ENCODE assay signal across 9 cellular contexts in genomic region chr1:31548518-31548898, GRCh38. TPM values are rescaled to one million over a fixed set of nuclear protein-coding genes. Genes with fewer than 3 reads are reported as not detected.
DNase-seq lines count a peak whose midpoint lies in the region; ATAC-seq and TF ChIP-seq lines count a peak whose summit lies in the region.
"Had no signal": no experiment of that assay in that cellular context is flagged by ENCODE, and none has a peak within 500 bp of the region (broad histone marks: within the 10 kb centered on the region; RNA-seq: fewer than 3 reads in every experiment).

No MANE protein-coding gene starts in this region.

- H3K36me3 ChIP-seq in MM.1S (replicated peaks; ENCODE audit: insufficient read depth, low read length) = no peaks in the 10 kb centered on the region
- H3K36me3 ChIP-seq in tibial nerve = no peaks in the 10 kb centered on the region

- peaks cover 12% of the 10 kb centered on the region; the same call in 1 of the 2 replicates for H3K27me3 ChIP-seq in MM.1S (replicated peaks; ENCODE audit: insufficient read depth, low read length)
- H3K27me3 ChIP-seq in tibial nerve = no peaks in the 10 kb centered on the region

- TF ChIP-seq POLR2A in tibial nerve (IDR thresholded peaks at IDR 0.05) = no peak

- H3K27ac ChIP-seq in MM.1S (ENCODE audit: low read length) = no peak overlapping the region
- H3K27ac ChIP-seq in tibial nerve = no peak overlapping the region

- peak; percentile 6 for ATAC-seq in GM21381 (IDR thresholded peaks at IDR 0.05; ENCODE audit: unreplicated experiment)

- H3K9me3 Mint-ChIP-seq in glutamatergic neuron (ENCODE audit: unreplicated experiment) = peaks cover 12% of the 10 kb centered on the region
- H3K9me3 Mint-ChIP-seq in progenitor cell of endocrine pancreas (ENCODE audit: low read depth) = peaks cover 3% of the 10 kb centered on the region
- H3K9me3 Mint-ChIP-seq: stimulated activated memory B cell treated with anti-CD40 and anti-IgM and Interleukin-4, amounts not matched to agents 10 μg/mL and 1 μg/mL and 100 μg/mL, for 72 hours had no signal

- H3K9ac ChIP-seq in MM.1S (ENCODE audit: low read length) = no peak overlapping the region

- H3K9me2 ChIP-seq in MM.1S (replicated peaks; ENCODE audit: insufficient read depth, low read length) = no peaks in the 10 kb centered on the region

- no peak overlapping the region for H3K4me3 Mint-ChIP-seq in glutamatergic neuron (ENCODE audit: unreplicated experiment)
- no peak overlapping the region for H3K4me3 Mint-ChIP-seq in progenitor cell of endocrine pancreas (ENCODE audit: low read depth)

- H3K4me1 Mint-ChIP-seq in glutamatergic neuron (ENCODE audit: low read depth, unreplicated experiment) = peaks cover 6% of the 10 kb centered on the region
- peaks cover 6% of the 10 kb centered on the region for H3K4me1 Mint-ChIP-seq in progenitor cell of endocrine pancreas (ENCODE audit: low read depth)
- H3K4me1 Mint-ChIP-seq: stimulated activated memory B cell treated with anti-CD40 and anti-IgM and Interleukin-4, amounts not matched to agents 10 μg/mL and 1 μg/mL and 100 μg/mL, for 72 hours had no signal

- TF ChIP-seq CTCF in MM.1S (IDR thresholded peaks at IDR 0.05; ENCODE audit: low read length) = no peak
- no peak for TF ChIP-seq CTCF in glutamatergic neuron (IDR thresholded peaks at IDR 0.05; ENCODE audit: partially characterized antibody, unreplicated experiment)
- TF ChIP-seq CTCF in progenitor cell of endocrine pancreas (IDR thresholded peaks at IDR 0.05; ENCODE audit: unreplicated experiment) = no peak
- TF ChIP-seq CTCF in tibial nerve (IDR thresholded peaks at IDR 0.05) = no peak

- no peak overlapping the region for H3K4me3 ChIP-seq in MM.1S (ENCODE audit: low read length)
- no peak overlapping the region for H3K4me3 ChIP-seq in tibial nerve

- H4K20me1 ChIP-seq in MM.1S (ENCODE audit: insufficient read depth, low read length) = no peaks in the 10 kb centered on the region

- H3K27me3 Mint-ChIP-seq in glutamatergic neuron (ENCODE audit: unreplicated experiment) = peaks cover 2% of the 10 kb centered on the region
- H3K27me3 Mint-ChIP-seq in progenitor cell of endocrine pancreas = no peaks in the 10 kb centered on the region

- no peak for TF ChIP-seq EP300 in tibial nerve (IDR thresholded peaks at IDR 0.05)

- no peaks in the 10 kb centered on the region for H3K79me2 ChIP-seq in MM.1S (ENCODE audit: low read length)

- H3K4me2 ChIP-seq in MM.1S (ENCODE audit: low read depth, low read length) = peak overlapping the region; percentile 69; the same call in 1 of the 2 replicates

- no peaks in the 10 kb centered on the region for H3K36me3 Mint-ChIP-seq in glutamatergic neuron (ENCODE audit: unreplicated experiment)
- H3K36me3 Mint-ChIP-seq in progenitor cell of endocrine pancreas (ENCODE audit: insufficient read depth) = no peaks in the 10 kb centered on the region
- H3K36me3 Mint-ChIP-seq: stimulated activated memory B cell treated with anti-CD40 and anti-IgM and Interleukin-4, amounts not matched to agents 10 μg/mL and 1 μg/mL and 100 μg/mL, for 72 hours had no signal

- DNase-seq in MM.1S = no peak
- DNase-seq in glutamatergic neuron = peak; percentile 23
- DNase-seq in progenitor cell of endocrine pancreas (ENCODE audit: low spot score, unreplicated experiment) = no peak
- DNase-seq in NCI-H510A (lab: John Stamatoyannopoulos, UW) = no peak
- no peak for DNase-seq in tibial nerve (ENCODE audit: low spot score in 2 of 2)
- no peak for DNase-seq in NCI-H524 (lab: John Stamatoyannopoulos, UW)
- DNase-seq in DMS 273 treated with DMSO at 0.1 percent for 48 hours (lab: John Stamatoyannopoulos, UW) = no peak

- no peaks in the 10 kb centered on the region for H3F3A ChIP-seq in MM.1S (ENCODE audit: insufficient read depth, low read length)

- no peaks in the 10 kb centered on the region for H3K9me3 ChIP-seq in MM.1S (replicated peaks; ENCODE audit: insufficient read depth, low read length)
- peaks cover 0 to 3% (median 0%) of the 10 kb centered on the region in 4 donors for H3K9me3 ChIP-seq in tibial nerve

- H3K4me1 ChIP-seq in MM.1S (ENCODE audit: low read length) (peaks cover 7% of the 10 kb centered on the region), tibial nerve (peaks cover 0 to 17% (median 0%) of the 10 kb centered on the region in 4 donors)

- 31 to 48% methylated on average over 12 of the region's 12 CpGs for WGBS in tibial nerve, 2 donors

- H2AFZ ChIP-seq in MM.1S (ENCODE audit: low read length) = no peak overlapping the region

- H3K27ac Mint-ChIP-seq in glutamatergic neuron (ENCODE audit: unreplicated experiment) = no peak overlapping the region
- peak overlapping the region; percentile 25 for H3K27ac Mint-ChIP-seq in progenitor cell of endocrine pancreas

RNA-seq across cellular contexts. Expression of gene TINAGL1, which starts 27.8 kb away (rescaled TPM):
- total RNA-seq in glutamatergic neuron (ENCODE audit: unreplicated experiment) (not detected), progenitor cell of endocrine pancreas (2.6 and 4.4 TPM in 2 replicates), tibial nerve (100 to 1,000 TPM in 3 of 4 donors, 10 to 100 TPM in 1; 97.3 to 227 (median 198) TPM)

Comparison
In these comparisons a context has a peak if more than half of its experiments do, and no peak if none do; other contexts are left out.
1. RNA of gene TINAGL1, which starts 27.8 kb away (total RNA-seq): 97.3 to 227 TPM in tibial nerve; 2.6 to 4.4 TPM in progenitor cell of endocrine pancreas and not detected in glutamatergic neuron (single experiment); every median in the first group is over 10 times any median in the second.